Comparison of ENCODE assay signal across 26 cellular contexts in genomic region chr5:85000671-85001070, GRCh38.
DNase-seq lines count a peak whose midpoint lies in the region; ATAC-seq, FAIRE-seq and TF ChIP-seq lines count a peak whose summit lies in the region.
"Had no signal": no experiment of that assay in that cellular context is flagged by ENCODE, and none has a peak within 500 bp of the region (broad histone marks: within the 10 kb centered on the region; RNA-seq: fewer than 3 reads in every experiment).

No MANE protein-coding gene starts in this region.

- H3K27ac Mint-ChIP-seq in astrocyte (ENCODE audit: unreplicated experiment) (peak overlapping the region; percentile 69), WTC11 (no peak overlapping the region), progenitor cell of endocrine pancreas (no peak overlapping the region)
- H3K27ac Mint-ChIP-seq: activated CD4-positive, alpha-beta T cell treated with anti-CD3 and anti-CD28 coated beads, Interleukin-2, amount 10 ng/mL, durations not matched to agents 24 days and 14 days; IgD-negative memory B cell had no signal

- no peak overlapping the region for H3K9ac ChIP-seq in astrocyte (ENCODE audit: low read length)
- H3K9ac ChIP-seq: BLaER1 had no signal

- DNase-seq in A172 (ENCODE audit: low spot score) (peak; percentile 21), HS-5 (ENCODE audit: low read depth) (peak; percentile 31), astrocyte (ENCODE audit: low read depth) (peak; percentile 49), foreskin melanocyte (peak; percentile 68), OCI-LY7 (ENCODE audit: low spot score) (no peak), WTC11 (ENCODE audit: low spot score) (no peak), SHP77 treated with DMSO at 0.1 percent for 48 hours (lab: John Stamatoyannopoulos, UW) (no peak), progenitor cell of endocrine pancreas (ENCODE audit: low spot score, unreplicated experiment) (no peak)
- DNase-seq: 8988T; activated CD4-positive, alpha-beta T cell treated with anti-CD3 and anti-CD28 coated beads, Interleukin-2, amount 10 ng/mL, durations not matched to agents 24 days and 14 days; central memory CD4-positive, alpha-beta T cell; head of caudate nucleus; left ventricle myocardium superior; MM.1S; NCI-H1436 treated with DMSO at 0.1 percent for 48 hours; NCI-H526 treated with DMSO at 0.1 percent for 48 hours; psoas muscle; SHP77; stimulated activated CD4-positive, alpha-beta T cell treated with anti-CD3 and anti-CD28 coated beads, Interleukin-2, amount 100 ng/mL, for 48 hours; stimulated activated naive CD8-positive, alpha-beta T cell treated with anti-CD3 and anti-CD28 coated beads, Interleukin-15, Interleukin-2, amounts not matched to agents 100 U/mL and 50 U/mL, for 24 hours; tibial artery had no signal

- no peaks in the 10 kb centered on the region for H3K9me2 ChIP-seq in OCI-LY7 (ENCODE audit: insufficient read depth, low read length)

- H3K9me3 ChIP-seq in astrocyte (ENCODE audit: insufficient read depth, low read depth, low read length) = no peaks in the 10 kb centered on the region
- no peaks in the 10 kb centered on the region for H3K9me3 ChIP-seq in OCI-LY7 (ENCODE audit: low read length)
- H3K9me3 ChIP-seq: BLaER1, psoas muscle, tibial artery had no signal

- H2AFZ ChIP-seq in astrocyte (ENCODE audit: low read depth, low read length) (no peak overlapping the region), OCI-LY7 (ENCODE audit: low read length) (no peak overlapping the region)

- H3K27me3 Mint-ChIP-seq in astrocyte (ENCODE audit: low read depth, unreplicated experiment) (no peaks in the 10 kb centered on the region), WTC11 (ENCODE audit: low read depth) (no peaks in the 10 kb centered on the region), progenitor cell of endocrine pancreas (no peaks in the 10 kb centered on the region)
- H3K27me3 Mint-ChIP-seq: activated CD4-positive, alpha-beta T cell treated with anti-CD3 and anti-CD28 coated beads, Interleukin-2, amount 10 ng/mL, durations not matched to agents 24 days and 14 days; IgD-negative memory B cell had no signal

- H3K9me3 Mint-ChIP-seq in astrocyte (ENCODE audit: unreplicated experiment) (no peaks in the 10 kb centered on the region), WTC11 (peaks cover 8% of the 10 kb centered on the region), progenitor cell of endocrine pancreas (ENCODE audit: low read depth) (peaks cover 14% of the 10 kb centered on the region)
- H3K9me3 Mint-ChIP-seq: activated CD4-positive, alpha-beta T cell treated with anti-CD3 and anti-CD28 coated beads, Interleukin-2, amount 10 ng/mL, durations not matched to agents 24 days and 14 days; IgD-negative memory B cell had no signal

- no peaks in the 10 kb centered on the region for H3K79me2 ChIP-seq in astrocyte (ENCODE audit: insufficient read depth, low read length)
- no peaks in the 10 kb centered on the region for H3K79me2 ChIP-seq in OCI-LY7 (ENCODE audit: insufficient read depth, low read depth, low read length)

- H3K36me3 ChIP-seq in astrocyte (ENCODE audit: insufficient read depth, low read length) = no peaks in the 10 kb centered on the region
- no peaks in the 10 kb centered on the region for H3K36me3 ChIP-seq in OCI-LY7 (ENCODE audit: insufficient read depth, low read length)
- H3K36me3 ChIP-seq: BLaER1, tibial artery had no signal

- H3K4me3 Mint-ChIP-seq in astrocyte (ENCODE audit: unreplicated experiment) (no peak overlapping the region), WTC11 (no peak overlapping the region), progenitor cell of endocrine pancreas (ENCODE audit: low read depth) (no peak overlapping the region)
- H3K4me3 Mint-ChIP-seq: activated CD4-positive, alpha-beta T cell treated with anti-CD3 and anti-CD28 coated beads, Interleukin-2, amount 10 ng/mL, durations not matched to agents 24 days and 14 days; IgD-negative memory B cell had no signal

- CTCF ChIA-PET in OCI-LY7 (lab: Charles Lee; ENCODE audit: unreplicated experiment) (no interaction called here), WTC11 (lab: Charles Lee) (no interaction called here)

- TF ChIP-seq CTCF in astrocyte (IDR thresholded peaks at IDR 0.05; ENCODE audit: insufficient read depth, low read depth, low read length) (no peak), OCI-LY7 (conservative IDR thresholded peaks at IDR 0.05; ENCODE audit: low read length) (no peak), WTC11 (IDR thresholded peaks at IDR 0.05) (no peak), progenitor cell of endocrine pancreas (IDR thresholded peaks at IDR 0.05; ENCODE audit: unreplicated experiment) (no peak)

- H4K20me1 ChIP-seq in astrocyte (ENCODE audit: insufficient read depth, low read length) (no peaks in the 10 kb centered on the region), OCI-LY7 (ENCODE audit: insufficient read depth, low read length) (no peaks in the 10 kb centered on the region)
- H4K20me1 ChIP-seq: BLaER1 had no signal

- H3K4me1 Mint-ChIP-seq in astrocyte (ENCODE audit: low read depth, unreplicated experiment) (peaks cover 5% of the 10 kb centered on the region), WTC11 (peaks cover 5% of the 10 kb centered on the region; the same call in 1 of the 2 replicates), progenitor cell of endocrine pancreas (ENCODE audit: low read depth) (no peaks in the 10 kb centered on the region)
- H3K4me1 Mint-ChIP-seq: activated CD4-positive, alpha-beta T cell treated with anti-CD3 and anti-CD28 coated beads, Interleukin-2, amount 10 ng/mL, durations not matched to agents 24 days and 14 days; IgD-negative memory B cell had no signal

- no peaks in the 10 kb centered on the region for H3K27me3 ChIP-seq in astrocyte (ENCODE audit: insufficient read depth, low read length)
- H3K27me3 ChIP-seq: BLaER1, tibial artery had no signal

- no peak for FAIRE-seq in astrocyte (lab: Jason Lieb, UNC)
- FAIRE-seq: G401.6 had no signal

- no TSS peak for BruUV-seq in OCI-LY7 (replicated peaks; lab: Mats Ljungman, UMichigan)

- no peak for ATAC-seq in WTC11
- ATAC-seq: esophagus mucosa; left ventricle myocardium superior; psoas muscle; stimulated activated naive CD8-positive, alpha-beta T cell treated with anti-CD3 and anti-CD28 coated beads, Interleukin-15, Interleukin-2, amounts not matched to agents 100 U/mL and 50 U/mL, for 24 hours had no signal

- no peaks in the 10 kb centered on the region for H3K36me3 Mint-ChIP-seq in astrocyte (ENCODE audit: low read depth, unreplicated experiment)
- H3K36me3 Mint-ChIP-seq in WTC11 = no peaks in the 10 kb centered on the region
- H3K36me3 Mint-ChIP-seq in progenitor cell of endocrine pancreas (ENCODE audit: insufficient read depth) = no peaks in the 10 kb centered on the region
- H3K36me3 Mint-ChIP-seq: IgD-negative memory B cell had no signal

- no peaks in the 10 kb centered on the region for H3K4me1 ChIP-seq in astrocyte (ENCODE audit: insufficient read depth, low read length)
- no peaks in the 10 kb centered on the region for H3K4me1 ChIP-seq in OCI-LY7 (ENCODE audit: insufficient read depth, low read length, poor library complexity, severe bottlenecking)
- H3K4me1 ChIP-seq: BLaER1, psoas muscle, tibial artery had no signal

- H3K4me2 ChIP-seq in astrocyte (ENCODE audit: low read length) (no peak overlapping the region), OCI-LY7 (ENCODE audit: low read length) (no peak overlapping the region)
- H3K4me2 ChIP-seq: BLaER1 had no signal

- intact Hi-C loops in OCI-LY7 (cut with micrococcal nuclease; ENCODE audit: unreplicated experiment) = no loop called here

- H3K27ac ChIP-seq in astrocyte (ENCODE audit: low read depth, low read length) = no peak overlapping the region
- H3K27ac ChIP-seq in OCI-LY7 (ENCODE audit: low read depth, low read length, poor library complexity, severe bottlenecking) = no peak overlapping the region
- H3K27ac ChIP-seq: BLaER1, psoas muscle, skin epidermis, tibial artery had no signal

- H3K4me3 ChIP-seq in astrocyte (ENCODE audit: insufficient read depth, low read depth, low read length) (no peak overlapping the region), OCI-LY7 (ENCODE audit: low read depth, low read length, poor library complexity, severe bottlenecking) (no peak overlapping the region)
- H3K4me3 ChIP-seq: BLaER1, psoas muscle, skin epidermis, tibial artery had no signal

- POLR2A ChIA-PET in OCI-LY7 (lab: Charles Lee) = no interaction called here
- POLR2A ChIA-PET in WTC11 (lab: Charles Lee) = no interaction called here

TF ChIP-seq in WTC11, 78 proteins besides CTCF, POLR2A, EP300 and RAD21 (continues in another document):
- TF ChIP-seq, protein P1, sequence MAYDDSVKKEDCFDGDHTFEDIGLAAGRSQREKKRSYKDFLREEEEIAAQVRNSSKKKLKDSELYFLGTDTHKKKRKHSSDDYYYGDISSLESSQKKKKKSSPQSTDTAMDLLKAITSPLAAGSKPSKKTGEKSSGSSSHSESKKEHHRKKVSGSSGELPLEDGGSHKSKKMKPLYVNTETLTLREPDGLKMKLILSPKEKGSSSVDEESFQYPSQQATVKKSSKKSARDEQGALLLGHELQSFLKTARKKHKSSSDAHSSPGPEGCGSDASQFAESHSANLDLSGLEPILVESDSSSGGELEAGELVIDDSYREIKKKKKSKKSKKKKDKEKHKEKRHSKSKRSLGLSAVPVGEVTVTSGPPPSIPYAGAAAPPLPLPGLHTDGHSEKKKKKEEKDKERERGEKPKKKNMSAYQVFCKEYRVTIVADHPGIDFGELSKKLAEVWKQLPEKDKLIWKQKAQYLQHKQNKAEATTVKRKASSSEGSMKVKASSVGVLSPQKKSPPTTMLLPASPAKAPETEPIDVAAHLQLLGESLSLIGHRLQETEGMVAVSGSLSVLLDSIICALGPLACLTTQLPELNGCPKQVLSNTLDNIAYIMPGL (CRISPR knock-in tag; IDR thresholded peaks at IDR 0.05) = no peak
- TF ChIP-seq ZNF263 (CRISPR knock-in tag; IDR thresholded peaks at IDR 0.05; ENCODE audit: low read depth) (no peak), MXD4 (CRISPR knock-in tag; IDR thresholded peaks at IDR 0.05; ENCODE audit: borderline replicate concordance) (no peak), TEAD1 (CRISPR knock-in tag; IDR thresholded peaks at IDR 0.05) (no peak), ZNF317 (CRISPR knock-in tag; IDR thresholded peaks at IDR 0.05; ENCODE audit: borderline replicate concordance, low read depth) (no peak), ZNF416 (CRISPR knock-in tag; IDR thresholded peaks at IDR 0.05) (no peak), ZNF423 (CRISPR knock-in tag; IDR thresholded peaks at IDR 0.05) (no peak), HMGA2 (CRISPR knock-in tag; IDR thresholded peaks at IDR 0.05) (no peak), ZNF121 (CRISPR knock-in tag; IDR thresholded peaks at IDR 0.05) (no peak), CREM (CRISPR knock-in tag; IDR thresholded peaks at IDR 0.05) (no peak), FOXK1 (CRISPR knock-in tag; IDR thresholded peaks at IDR 0.05) (no peak), CREB1 (CRISPR knock-in tag; IDR thresholded peaks at IDR 0.05) (no peak)

Comparison
In these comparisons a context has a peak if more than half of its experiments do, and no peak if none do; other contexts are left out.
1. DNase-seq: peak in A172 (single experiment), HS-5 (single experiment), astrocyte (single experiment) and foreskin melanocyte (single experiment); none in OCI-LY7 (single experiment), WTC11 (single experiment), SHP77 treated with DMSO at 0.1 percent for 48 hours (single experiment) and progenitor cell of endocrine pancreas (single experiment).